In genomic region chrX:119661486-119661885, GRCh38 we compare ENCODE assay signal across 17 cellular contexts.
"Had no signal": no experiment of that assay in that cellular context is flagged by ENCODE, and none has a peak within 500 bp of the region (broad histone marks: within the 10 kb centered on the region; RNA-seq: fewer than 3 reads in every experiment).

No MANE protein-coding gene starts in this region.

- H3K4me1 Mint-ChIP-seq: endodermal cell had no signal

- DNase-seq: activated CD4-positive, CD25-positive, alpha-beta regulatory T cell treated with anti-CD3 and anti-CD28 coated beads, Interleukin-2, amount 50 U/mL, for 72 hours; activated CD8-positive, alpha-beta T cell treated with anti-CD3 and anti-CD28 coated beads for 36 hours; activated gamma-delta T cell; activated T-cell treated with anti-CD3 and anti-CD28 coated beads, Interleukin-2, amount 50 U/mL, for 48 hours; aorta; brain microvascular endothelial cell; central memory CD4-positive, alpha-beta T cell; dorsolateral prefrontal cortex; endodermal cell; foreskin fibroblast; ovary; psoas muscle; right cardiac atrium; tibial artery had no signal

- H3K27me3 ChIP-seq: brain microvascular endothelial cell, ovary, tibial artery had no signal

- H3K4me3 ChIP-seq: dorsolateral prefrontal cortex, ovary, psoas muscle, skin epidermis, tibial artery had no signal

- ATAC-seq: activated CD8-positive, alpha-beta T cell treated with anti-CD3 and anti-CD28 coated beads for 36 hours; psoas muscle; right cardiac atrium had no signal

- H3K4me3 Mint-ChIP-seq: activated CD8-positive, alpha-beta T cell treated with anti-CD3 and anti-CD28 coated beads for 36 hours; endodermal cell; memory B cell had no signal

- H3K9me3 Mint-ChIP-seq: activated CD8-positive, alpha-beta T cell treated with anti-CD3 and anti-CD28 coated beads for 36 hours; memory B cell had no signal

- H3K4me1 ChIP-seq: psoas muscle, tibial artery had no signal

- H3K27ac ChIP-seq: brain microvascular endothelial cell, dorsolateral prefrontal cortex, epithelial cell of prostate, ovary, psoas muscle, skin epidermis, tibial artery had no signal

- H3K27me3 Mint-ChIP-seq: activated CD8-positive, alpha-beta T cell treated with anti-CD3 and anti-CD28 coated beads for 36 hours; memory B cell had no signal

- H3K36me3 ChIP-seq: brain microvascular endothelial cell, ovary had no signal

- H3K9me3 ChIP-seq: ovary, psoas muscle, tibial artery had no signal

- H3K27ac Mint-ChIP-seq: endodermal cell had no signal
